Comparison of ENCODE assay signal across 8 cellular contexts in the genomic region with DNA sequence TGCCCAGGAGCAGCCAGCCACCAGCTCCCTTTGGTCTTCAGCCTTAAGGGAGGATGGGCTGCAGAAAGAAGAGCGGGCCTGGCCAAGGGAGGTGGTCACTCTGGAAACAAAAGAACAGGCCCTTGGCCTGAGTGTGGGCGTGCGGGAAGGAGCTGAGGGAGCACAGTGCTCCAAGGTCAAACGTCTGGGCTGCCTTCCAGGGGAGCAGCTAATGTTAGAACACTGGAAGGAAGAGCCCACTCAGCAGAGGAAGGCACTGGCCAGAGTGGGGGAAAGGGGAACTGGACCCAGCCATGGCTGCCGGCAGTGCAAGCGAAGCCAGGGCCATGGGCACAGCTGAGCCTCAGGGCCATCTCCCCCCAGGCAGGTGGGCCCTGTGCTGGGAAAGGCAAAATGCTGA. TPM values are rescaled to one million over a fixed set of nuclear protein-coding genes. Genes with fewer than 3 reads are reported as not detected.
DNase-seq lines count a peak whose midpoint lies in the region; ATAC-seq and TF ChIP-seq lines count a peak whose summit lies in the region.

No MANE protein-coding gene starts in this region.

- POLR2A ChIA-PET in activated naive CD8-positive, alpha-beta T cell treated with anti-CD3 and anti-CD28 coated beads, Interleukin-2, amount 10 ng/mL, durations not matched to agents 7 days and 5 days (lab: Charles Lee) = interaction anchor here (2.3 kb wide), 1 partner anchor 17 kb away, joined by 17 read pairs; no protein-coding TSS in a partner anchor

- no peak overlapping the region for H3K4me3 ChIP-seq in CD4-positive, CD25-positive, alpha-beta regulatory T cell (ENCODE audit: low read depth, low read length)
- no peak overlapping the region for H3K4me3 ChIP-seq in heart left ventricle

- peak overlapping the region; percentile 94 for H3K27ac ChIP-seq in CD4-positive, CD25-positive, alpha-beta regulatory T cell (ENCODE audit: insufficient read depth, low read length, poor library complexity, severe bottlenecking)
- H3K27ac ChIP-seq in heart left ventricle = peak overlapping the region; percentile 88 to 97 (median 93)

- peak overlapping the region; percentile 68 to 90 (median 74) for H3K4me3 Mint-ChIP-seq in CD4-positive, CD25-positive, alpha-beta regulatory T cell
- no peak overlapping the region for H3K4me3 Mint-ChIP-seq in activated naive CD8-positive, alpha-beta T cell treated with anti-CD3 and anti-CD28 coated beads, Interleukin-2, amount 10 ng/mL, durations not matched to agents 7 days and 5 days

- no peak for ATAC-seq in CD4-positive, CD25-positive, alpha-beta regulatory T cell (ENCODE audit: low read depth in 2 of 2)
- no peak for ATAC-seq in activated naive CD8-positive, alpha-beta T cell treated with anti-CD3 and anti-CD28 coated beads, Interleukin-2, amount 10 ng/mL, durations not matched to agents 7 days and 5 days (ENCODE audit: low read depth)
- ATAC-seq in heart left ventricle = peak; percentile 84 to 90 (median 85)
- no peak for ATAC-seq in GM18870 (IDR thresholded peaks at IDR 0.05; ENCODE audit: unreplicated experiment)
- ATAC-seq in GM18907 (IDR thresholded peaks at IDR 0.05; ENCODE audit: unreplicated experiment) = no peak

- H3K27me3 Mint-ChIP-seq in CD4-positive, CD25-positive, alpha-beta regulatory T cell = no peaks in the 10 kb centered on the region
- no peaks in the 10 kb centered on the region for H3K27me3 Mint-ChIP-seq in activated naive CD8-positive, alpha-beta T cell treated with anti-CD3 and anti-CD28 coated beads, Interleukin-2, amount 10 ng/mL, durations not matched to agents 7 days and 5 days

- H3K4me1 ChIP-seq in CD4-positive, CD25-positive, alpha-beta regulatory T cell (ENCODE audit: control insufficient read depth, insufficient read depth, low read length, poor library complexity, severe bottlenecking) = peaks cover 100% of the 10 kb centered on the region
- peaks cover 49 to 100% (median 99%) of the 10 kb centered on the region in 12 donors for H3K4me1 ChIP-seq in heart left ventricle

- TF ChIP-seq CTCF in heart left ventricle (IDR thresholded peaks at IDR 0.05) = peak in 1 of 12 donors; percentile 13

- no peaks in the 10 kb centered on the region for H3K9me3 Mint-ChIP-seq in CD4-positive, CD25-positive, alpha-beta regulatory T cell
- no peaks in the 10 kb centered on the region for H3K9me3 Mint-ChIP-seq in activated naive CD8-positive, alpha-beta T cell treated with anti-CD3 and anti-CD28 coated beads, Interleukin-2, amount 10 ng/mL, durations not matched to agents 7 days and 5 days

- H3K27me3 ChIP-seq in CD4-positive, CD25-positive, alpha-beta regulatory T cell (ENCODE audit: control insufficient read depth, insufficient read depth, low read length) = no peaks in the 10 kb centered on the region
- no peaks in the 10 kb centered on the region for H3K27me3 ChIP-seq in heart left ventricle

- H3K36me3 ChIP-seq in CD4-positive, CD25-positive, alpha-beta regulatory T cell (ENCODE audit: control insufficient read depth, insufficient read depth, low read length) = peaks cover 21% of the 10 kb centered on the region
- peaks cover 0 to 24% (median 0%) of the 10 kb centered on the region in 9 donors for H3K36me3 ChIP-seq in heart left ventricle

- peak overlapping the region; percentile 90 to 100 (median 97) for H3K27ac Mint-ChIP-seq in CD4-positive, CD25-positive, alpha-beta regulatory T cell
- peak overlapping the region; percentile 72 for H3K27ac Mint-ChIP-seq in activated naive CD8-positive, alpha-beta T cell treated with anti-CD3 and anti-CD28 coated beads, Interleukin-2, amount 10 ng/mL, durations not matched to agents 7 days and 5 days

- 0 to 10% (median 2%) methylated on average over 5 to 6 of the region's 6 CpGs for WGBS in heart left ventricle, 4 donors

- DNase-seq in CD4-positive, CD25-positive, alpha-beta regulatory T cell = no peak
- DNase-seq in activated naive CD8-positive, alpha-beta T cell treated with anti-CD3 and anti-CD28 coated beads, Interleukin-2, amount 10 ng/mL, durations not matched to agents 7 days and 5 days = no peak
- DNase-seq in heart left ventricle (peak; percentile 94 to 98 (median 97)), posterior vena cava (ENCODE audit: low spot score) (peak; percentile 97), NCI-H2227 (lab: John Stamatoyannopoulos, UW; ENCODE audit: unreplicated experiment) (no peak), NCI-H345 treated with DMSO at 0.1 percent for 48 hours (lab: John Stamatoyannopoulos, UW; ENCODE audit: unreplicated experiment) (no peak)

- TF ChIP-seq POLR2A in heart left ventricle (IDR thresholded peaks at IDR 0.05) = peak in 1 of 2 donors; percentile 23

- H3K9me3 ChIP-seq in CD4-positive, CD25-positive, alpha-beta regulatory T cell (ENCODE audit: control insufficient read depth in 2 of 2, low read length in 2 of 2) = no peaks in the 10 kb centered on the region
- no peaks in the 10 kb centered on the region for H3K9me3 ChIP-seq in heart left ventricle

- peaks cover 31% of the 10 kb centered on the region for H3K36me3 Mint-ChIP-seq in CD4-positive, CD25-positive, alpha-beta regulatory T cell
- H3K36me3 Mint-ChIP-seq in activated naive CD8-positive, alpha-beta T cell treated with anti-CD3 and anti-CD28 coated beads, Interleukin-2, amount 10 ng/mL, durations not matched to agents 7 days and 5 days = peaks cover 15% of the 10 kb centered on the region

- peaks cover 19 to 100% (median 71%) of the 10 kb centered on the region in 4 donors for H3K4me1 Mint-ChIP-seq in CD4-positive, CD25-positive, alpha-beta regulatory T cell
- H3K4me1 Mint-ChIP-seq in activated naive CD8-positive, alpha-beta T cell treated with anti-CD3 and anti-CD28 coated beads, Interleukin-2, amount 10 ng/mL, durations not matched to agents 7 days and 5 days = peaks cover 60% of the 10 kb centered on the region

- intact Hi-C loops in heart left ventricle (cut with DNase I) = loop anchor here in 7 of 10 donors (2.0 to 10.0 kb wide), 7 partner anchors 15 to 59 kb away; partner anchors contain the start of gene FAM53B (in 1 of the 7)
- intact Hi-C loops in posterior vena cava (cut with DNase I) = loop anchor here in 1 of 2 donors (5.0 kb wide), 1 partner anchor 41 kb away; the partner anchor contains the start of gene FAM53B

RNA-seq across cellular contexts. Expression of gene FAM53B, which starts 42.7 kb away (rescaled TPM):
- 116 TPM for total RNA-seq in CD4-positive, CD25-positive, alpha-beta regulatory T cell
- 10 to 100 TPM in 3 of 4 donors, 1 to 10 TPM in 1; 5.8 to 22.2 (median 14.4) TPM for polyA plus RNA-seq in CD4-positive, CD25-positive, alpha-beta regulatory T cell
- total RNA-seq in activated naive CD8-positive, alpha-beta T cell treated with anti-CD3 and anti-CD28 coated beads, Interleukin-2, amount 10 ng/mL, durations not matched to agents 7 days and 5 days = 10 to 100 TPM; 29.8 to 33.0 TPM
- total RNA-seq in heart left ventricle = 10 to 100 TPM; 30.2 to 57.7 (median 36.3) TPM
- polyA plus RNA-seq in heart left ventricle = 10 to 100 TPM; 23.7 to 25.6 TPM
- total RNA-seq in posterior vena cava = 10 to 100 TPM; 15.6 to 21.4 TPM

Comparison
In these comparisons a context has a peak if more than half of its experiments do, and no peak if none do; other contexts are left out.
1. ATAC-seq: peak in heart left ventricle (4 of 4); none in CD4-positive, CD25-positive, alpha-beta regulatory T cell (0 of 2), activated naive CD8-positive, alpha-beta T cell treated with anti-CD3 and anti-CD28 coated beads, Interleukin-2, amount 10 ng/mL, durations not matched to agents 7 days and 5 days (single experiment), GM18870 (single experiment) and GM18907 (single experiment).
2. DNase-seq: peak in heart left ventricle (5 of 5) and posterior vena cava (single experiment); none in CD4-positive, CD25-positive, alpha-beta regulatory T cell (0 of 3), activated naive CD8-positive, alpha-beta T cell treated with anti-CD3 and anti-CD28 coated beads, Interleukin-2, amount 10 ng/mL, durations not matched to agents 7 days and 5 days (single experiment), NCI-H2227 (single experiment) and NCI-H345 treated with DMSO at 0.1 percent for 48 hours (single experiment).